Comparison of ENCODE assay signal across 9 cellular contexts in the genomic region with DNA sequence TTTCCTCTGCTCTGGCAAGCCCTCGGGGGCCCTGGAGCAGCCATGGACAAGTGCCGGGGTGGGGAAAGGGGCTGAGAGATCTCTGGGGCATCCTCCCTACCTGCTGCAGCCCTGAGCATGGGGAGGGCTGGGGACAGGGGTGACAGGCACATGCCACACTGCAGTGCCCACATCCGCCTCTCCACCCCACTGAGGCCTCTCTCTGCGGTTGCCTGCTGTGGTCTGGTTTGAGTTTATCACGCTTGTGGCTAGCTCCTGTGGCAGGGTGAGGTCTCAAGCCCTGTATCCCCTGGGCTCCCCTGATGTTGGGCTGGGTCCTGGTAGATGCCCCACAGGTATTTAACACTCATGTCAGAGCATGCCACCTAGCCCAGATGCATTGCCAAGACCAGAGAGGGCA.
A peak's percentile ranks its signal among the peaks of the same experiment; 100 is the strongest.
DNase-seq lines count a peak whose midpoint lies in the region; ATAC-seq lines count a peak whose summit lies in the region.
"Had no signal": no experiment of that assay in that cellular context is flagged by ENCODE, and none has a peak within 500 bp of the region (broad histone marks: within the 10 kb centered on the region; RNA-seq: fewer than 3 reads in every experiment).

No MANE protein-coding gene starts in this region.

- peak; percentile 45 for ATAC-seq in GM18861 (IDR thresholded peaks at IDR 0.05; ENCODE audit: unreplicated experiment)

- DNase-seq in T-helper 1 cell = peak; percentile 24 to 94 (median 47)
- DNase-seq in activated effector memory CD4-positive, alpha-beta T cell treated with anti-CD3 and anti-CD28 coated beads, Interleukin-2, amount 50 U/mL, for 16 hours = peak; percentile 86
- peak; percentile 13 to 33 (median 27) for DNase-seq in stimulated activated CD4-positive, alpha-beta T cell treated with anti-CD3 and anti-CD28 coated beads, TNF-alpha, amount 100 ng/mL, for 1 hour (ENCODE audit: low read depth in 3 of 3, low spot score in 1 of 3)
- no peak for DNase-seq in cerebellar cortex (ENCODE audit: low spot score)
- no peak for DNase-seq in DMS53 (lab: John Stamatoyannopoulos, UW)
- DNase-seq in inferior parietal cortex (ENCODE audit: extremely low spot score) = no peak
- no peak for DNase-seq in substantia nigra (lab: John Stamatoyannopoulos, UW)

- H3K27ac ChIP-seq in substantia nigra (ENCODE audit: low read depth, low read length, poor library complexity, severe bottlenecking) = no peak overlapping the region
- H3K27ac ChIP-seq: SK-N-MC had no signal

Comparison
In these comparisons a context has a peak if more than half of its experiments do, and no peak if none do; other contexts are left out.
1. DNase-seq: peak in T-helper 1 cell (5 of 5), activated effector memory CD4-positive, alpha-beta T cell treated with anti-CD3 and anti-CD28 coated beads, Interleukin-2, amount 50 U/mL, for 16 hours (single experiment) and stimulated activated CD4-positive, alpha-beta T cell treated with anti-CD3 and anti-CD28 coated beads, TNF-alpha, amount 100 ng/mL, for 1 hour (3 of 3); none in cerebellar cortex (single experiment), DMS53 (single experiment), inferior parietal cortex (single experiment) and substantia nigra (0 of 49).